15 cellular contexts compared by ENCODE assay signal in the genomic region with DNA sequence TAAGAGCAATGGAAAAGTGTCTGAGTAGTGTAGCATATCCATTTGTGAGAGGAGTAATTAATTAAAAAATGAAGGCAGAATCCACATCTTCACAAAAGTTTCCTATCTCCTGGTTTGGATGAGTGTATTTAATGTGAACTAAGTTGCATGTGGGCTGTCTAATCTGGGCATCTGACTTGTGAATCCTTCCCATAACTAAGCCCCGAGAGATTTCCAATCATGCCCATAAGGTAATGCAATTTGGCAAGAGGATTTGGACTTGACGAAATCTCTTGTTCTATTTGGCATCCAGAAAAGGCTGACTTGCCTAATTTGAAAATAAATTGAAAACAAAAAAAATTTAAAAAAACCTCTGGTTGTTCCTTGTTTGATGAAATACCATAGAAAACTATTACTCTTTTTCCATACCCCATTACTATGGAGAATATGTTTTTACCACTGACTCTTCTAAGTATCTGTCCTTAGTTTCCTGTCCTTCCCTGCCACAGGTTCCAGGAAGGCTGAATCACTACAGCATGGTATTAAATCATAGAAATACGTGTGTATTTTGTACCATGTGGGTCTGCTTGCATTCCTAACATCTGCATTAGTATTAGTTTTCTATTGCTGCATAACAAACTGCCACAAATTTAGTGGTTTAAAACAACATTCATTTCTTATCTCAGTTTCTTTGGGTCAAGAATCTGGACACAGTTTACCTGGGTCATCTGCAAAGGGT. TPM values are rescaled to one million over a fixed set of nuclear protein-coding genes. Genes with fewer than 3 reads are reported as not detected.
DNase-seq lines count a peak whose midpoint lies in the region; ATAC-seq and TF ChIP-seq lines count a peak whose summit lies in the region.
"Had no signal": no experiment of that assay in that cellular context is flagged by ENCODE, and none has a peak within 500 bp of the region (broad histone marks: within the 10 kb centered on the region; RNA-seq: fewer than 3 reads in every experiment).

No MANE protein-coding gene starts in this region.

- H3K9me3 ChIP-seq in uterus (no peaks in the 10 kb centered on the region), neuronal stem cell (replicated peaks in 1 of 2; ENCODE audit: control insufficient read depth in 2 of 2, insufficient read depth in 1 of 2, low read depth in 1 of 2, low read length in 2 of 2) (no peaks in the 10 kb centered on the region)
- H3K9me3 ChIP-seq: A549 had no signal

- H3K36me3 Mint-ChIP-seq in activated T-cell treated with anti-CD3 and anti-CD28 coated beads, Interleukin-2, amount 50 U/mL, for 72 hours (ENCODE audit: insufficient read depth in 2 of 2), result no peaks in the 10 kb centered on the region
- peaks cover 26% of the 10 kb centered on the region for H3K36me3 Mint-ChIP-seq in activated T-cell treated with anti-CD3 and anti-CD28 coated beads, Interleukin-2, amount 50 U/mL, for 24 hours (ENCODE audit: low read depth)
- no peaks in the 10 kb centered on the region for H3K36me3 Mint-ChIP-seq in chondrocyte (ENCODE audit: low read depth)
- H3K36me3 Mint-ChIP-seq: natural killer cell had no signal

- no peak for TF ChIP-seq POLR2A in uterus (IDR thresholded peaks at IDR 0.05)

- peak overlapping the region; percentile 35 for H3K27ac Mint-ChIP-seq in activated T-cell treated with anti-CD3 and anti-CD28 coated beads, Interleukin-2, amount 50 U/mL, for 72 hours
- no peak overlapping the region for H3K27ac Mint-ChIP-seq in activated T-cell treated with anti-CD3 and anti-CD28 coated beads, Interleukin-2, amount 50 U/mL, for 24 hours
- H3K27ac Mint-ChIP-seq in chondrocyte (ENCODE audit: unreplicated experiment), result peak overlapping the region; percentile 74
- H3K27ac Mint-ChIP-seq: activated B cell treated with CpG ODN at 0.5 μM for 24 hours, natural killer cell had no signal

- no peak overlapping the region for H4K8ac ChIP-seq in neuronal stem cell (ENCODE audit: low read depth, low read length)

- H3K4me1 Mint-ChIP-seq in activated T-cell treated with anti-CD3 and anti-CD28 coated beads, Interleukin-2, amount 50 U/mL, for 72 hours (ENCODE audit: low read depth), result peaks cover 61% of the 10 kb centered on the region
- H3K4me1 Mint-ChIP-seq in activated T-cell treated with anti-CD3 and anti-CD28 coated beads, Interleukin-2, amount 50 U/mL, for 24 hours (ENCODE audit: low read depth), result peaks cover 67% of the 10 kb centered on the region
- peaks cover 46% of the 10 kb centered on the region for H3K4me1 Mint-ChIP-seq in chondrocyte (ENCODE audit: low read depth)

- no peak overlapping the region for H3K4ac ChIP-seq in neuronal stem cell (ENCODE audit: low read length)

- H3K36me3 ChIP-seq in uterus, result no peaks in the 10 kb centered on the region
- H3K36me3 ChIP-seq in neuronal stem cell (replicated peaks in 1 of 2; ENCODE audit: control insufficient read depth in 2 of 2, insufficient read depth in 2 of 2, low read length in 2 of 2), result no peaks in the 10 kb centered on the region

- intact Hi-C loops in uterus (cut with DNase I; ENCODE audit: low total_unique reads), result no loop called here

- H3K9ac ChIP-seq in neuronal stem cell (ENCODE audit: low read depth, low read length, poor library complexity), result no peak overlapping the region

- H3K4me3 Mint-ChIP-seq in activated T-cell treated with anti-CD3 and anti-CD28 coated beads, Interleukin-2, amount 50 U/mL, for 72 hours, result peak overlapping the region in 1 of 2 donors; percentile 14
- H3K4me3 Mint-ChIP-seq in activated T-cell treated with anti-CD3 and anti-CD28 coated beads, Interleukin-2, amount 50 U/mL, for 24 hours, result no peak overlapping the region
- no peak overlapping the region for H3K4me3 Mint-ChIP-seq in chondrocyte (ENCODE audit: unreplicated experiment)
- H3K4me3 Mint-ChIP-seq: activated B cell treated with CpG ODN at 0.5 μM for 24 hours, natural killer cell had no signal

- no CpG with 5 or more reads among the region's 3 CpGs for WGBS in neuronal stem cell (ENCODE audit: extremely low coverage in 2 of 2, insufficient read length in 2 of 2, insufficient replicate concordance in 1 of 2), 2 donors

- peaks cover 6% of the 10 kb centered on the region for H3K79me1 ChIP-seq in neuronal stem cell (ENCODE audit: low read depth, low read length)

- no peak overlapping the region for H3K18ac ChIP-seq in neuronal stem cell (ENCODE audit: low read length)

- no peaks in the 10 kb centered on the region for H3K27me3 Mint-ChIP-seq in activated T-cell treated with anti-CD3 and anti-CD28 coated beads, Interleukin-2, amount 50 U/mL, for 72 hours (ENCODE audit: low read depth)
- no peaks in the 10 kb centered on the region for H3K27me3 Mint-ChIP-seq in activated T-cell treated with anti-CD3 and anti-CD28 coated beads, Interleukin-2, amount 50 U/mL, for 24 hours
- no peaks in the 10 kb centered on the region for H3K27me3 Mint-ChIP-seq in chondrocyte (ENCODE audit: low read depth)
- H3K27me3 Mint-ChIP-seq: activated B cell treated with CpG ODN at 0.5 μM for 24 hours had no signal

- H2AK5ac ChIP-seq in neuronal stem cell (ENCODE audit: low read depth, low read length), result no peak overlapping the region

- H3K4me3 ChIP-seq in uterus (no peak overlapping the region), neuronal stem cell (ENCODE audit: low read length in 2 of 2) (no peak overlapping the region)
- H3K4me3 ChIP-seq: A549, GM12878 had no signal

- peak overlapping the region; percentile 3 to 5 for H3K27ac ChIP-seq in uterus
- H3K27ac ChIP-seq in neuronal stem cell (replicated peaks; ENCODE audit: low read length), result no peak overlapping the region
- H3K27ac ChIP-seq: A549 had no signal

- H3K4me2 ChIP-seq in neuronal stem cell (ENCODE audit: insufficient read depth, low read length, poor library complexity, severe bottlenecking), result no peak overlapping the region
- H3K4me2 ChIP-seq: A549 had no signal

- H3K23ac ChIP-seq in neuronal stem cell (ENCODE audit: low read depth, low read length, poor library complexity), result no peak overlapping the region

- no peaks in the 10 kb centered on the region for H3K9me3 Mint-ChIP-seq in activated T-cell treated with anti-CD3 and anti-CD28 coated beads, Interleukin-2, amount 50 U/mL, for 72 hours
- H3K9me3 Mint-ChIP-seq in activated T-cell treated with anti-CD3 and anti-CD28 coated beads, Interleukin-2, amount 50 U/mL, for 24 hours, result no peaks in the 10 kb centered on the region
- H3K9me3 Mint-ChIP-seq in chondrocyte (ENCODE audit: low read depth), result no peaks in the 10 kb centered on the region
- H3K9me3 Mint-ChIP-seq: activated B cell treated with CpG ODN at 0.5 μM for 24 hours, natural killer cell had no signal

- no peak overlapping the region for H3K14ac ChIP-seq in neuronal stem cell (ENCODE audit: low read length)

- H2BK15ac ChIP-seq in neuronal stem cell (ENCODE audit: low read length), result no peak overlapping the region

- TF ChIP-seq CTCF in chondrocyte (IDR thresholded peaks at IDR 0.05) (no peak), uterus (IDR thresholded peaks at IDR 0.05) (no peak)

- no peak overlapping the region for H4K91ac ChIP-seq in neuronal stem cell (ENCODE audit: low read depth, low read length, poor library complexity)

- H3K4me1 ChIP-seq in uterus (no peaks in the 10 kb centered on the region), neuronal stem cell (ENCODE audit: control insufficient read depth in 2 of 2, insufficient read depth in 1 of 2, low read depth in 1 of 2, low read length in 2 of 2) (peaks cover 7 to 14% of the 10 kb centered on the region in 2 donors)
- H3K4me1 ChIP-seq: A549 had no signal

- H2BK12ac ChIP-seq in neuronal stem cell (ENCODE audit: low read length), result no peak overlapping the region

- ATAC-seq in activated T-cell treated with anti-CD3 and anti-CD28 coated beads, Interleukin-2, amount 50 U/mL, for 72 hours (replicated peaks in 1 of 2), result no peak
- peak; percentile 50 for ATAC-seq in left lobe of liver
- ATAC-seq in HG02759 (IDR thresholded peaks at IDR 0.05; ENCODE audit: unreplicated experiment), result no peak
- ATAC-seq: A549, GM12878, natural killer cell had no signal

- no peak overlapping the region for H2BK120ac ChIP-seq in neuronal stem cell (ENCODE audit: low read depth, low read length)

- H2AFZ ChIP-seq in neuronal stem cell (ENCODE audit: low read length), result no peak overlapping the region

- DNase-seq in activated T-cell treated with anti-CD3 and anti-CD28 coated beads, Interleukin-2, amount 50 U/mL, for 72 hours, result no peak
- no peak for DNase-seq in activated T-cell treated with anti-CD3 and anti-CD28 coated beads, Interleukin-2, amount 50 U/mL, for 24 hours
- DNase-seq in chondrocyte (ENCODE audit: low spot score) (no peak), left lobe of liver (ENCODE audit: low spot score) (no peak), uterus (no peak), neuronal stem cell (ENCODE audit: low spot score) (no peak), amygdala (lab: John Stamatoyannopoulos, UW) (no peak)
- DNase-seq: activated B cell treated with CpG ODN at 0.5 μM for 24 hours; central memory CD4-positive, alpha-beta T cell; islet precursor cell; natural killer cell; NCI-H1105 had no signal

- H2BK5ac ChIP-seq in neuronal stem cell (ENCODE audit: low read length), result no peak overlapping the region

- H3K27me3 ChIP-seq in uterus, result no peaks in the 10 kb centered on the region
- no peaks in the 10 kb centered on the region for H3K27me3 ChIP-seq in neuronal stem cell (ENCODE audit: control insufficient read depth in 3 of 3, insufficient read depth in 3 of 3, low read depth in 1 of 3, low read length in 3 of 3)

RNA-seq across cellular contexts. Expression of gene ETV6, which starts 48.4 kb away (rescaled TPM):
- 100 to 1,000 TPM; 102 to 110 TPM for total RNA-seq in activated T-cell treated with anti-CD3 and anti-CD28 coated beads, Interleukin-2, amount 50 U/mL, for 72 hours
- 30.4 to 37.8 TPM (median 33.4 TPM) in 3 replicates for total RNA-seq in chondrocyte
- total RNA-seq in left lobe of liver, result 10.8 TPM
- 10 to 100 TPM in 1 of 4 donors, 1 to 10 TPM in 3; 7.6 to 45.5 (median 8.2) TPM for total RNA-seq in uterus
- polyA plus RNA-seq in neuronal stem cell (2013, experiment 1 of 2), result 7.3 TPM
- polyA plus RNA-seq in neuronal stem cell (2013, experiment 2 of 2), result 7.5 TPM
